ENCODE assay signal across 8 cellular contexts in genomic region chr7:82740246-82740848, GRCh38.
DNase-seq lines count a peak whose midpoint lies in the region; ATAC-seq and TF ChIP-seq lines count a peak whose summit lies in the region.

No MANE protein-coding gene starts in this region.

- DNase-seq in stimulated activated naive CD8-positive, alpha-beta T cell treated with anti-CD3 and anti-CD28 coated beads, Interleukin-15, Interleukin-2, amounts not matched to agents 100 U/mL and 50 U/mL, for 24 hours = peak; percentile 16
- DNase-seq in stimulated activated naive CD8-positive, alpha-beta T cell treated with anti-CD3 and anti-CD28 coated beads, Interleukin-15, amount 100 ng/mL, for 72 hours = no peak
- DNase-seq in NCI-H1092 treated with DMSO at 0.1 percent for 48 hours (lab: John Stamatoyannopoulos, UW) (peak; percentile 62), glomerular visceral epithelial cell (ENCODE audit: extremely low spot score) (peak; percentile 59)
- DNase-seq in central memory CD4-positive, alpha-beta T cell = no peak

- no peak overlapping the region for H3K27ac Mint-ChIP-seq in stimulated activated naive CD8-positive, alpha-beta T cell treated with anti-CD3 and anti-CD28 coated beads, Interleukin-15, amount 100 ng/mL, for 72 hours

- H3K4me3 Mint-ChIP-seq in stimulated activated naive CD8-positive, alpha-beta T cell treated with anti-CD3 and anti-CD28 coated beads, Interleukin-15, amount 100 ng/mL, for 72 hours = no peak overlapping the region

- H3K9me3 Mint-ChIP-seq in stimulated activated naive CD8-positive, alpha-beta T cell treated with anti-CD3 and anti-CD28 coated beads, Interleukin-15, amount 100 ng/mL, for 72 hours = no peaks in the 10 kb centered on the region

- no peaks in the 10 kb centered on the region for H3K4me1 Mint-ChIP-seq in stimulated activated naive CD8-positive, alpha-beta T cell treated with anti-CD3 and anti-CD28 coated beads, Interleukin-15, amount 100 ng/mL, for 72 hours

- ATAC-seq in stimulated activated naive CD8-positive, alpha-beta T cell treated with anti-CD3 and anti-CD28 coated beads, Interleukin-15, Interleukin-2, amounts not matched to agents 100 U/mL and 50 U/mL, for 24 hours = no peak
- no peak for ATAC-seq in stimulated activated naive CD8-positive, alpha-beta T cell treated with anti-CD3 and anti-CD28 coated beads, Interleukin-15, amount 100 ng/mL, for 72 hours
- ATAC-seq in SK-N-SH treated with all-trans-retinoic acid at 6 μM for 48 hours (peak; percentile 94), HG03159 (IDR thresholded peaks at IDR 0.05; ENCODE audit: unreplicated experiment) (no peak), HG03442 (IDR thresholded peaks at IDR 0.05; ENCODE audit: unreplicated experiment) (no peak)

- H3K27me3 Mint-ChIP-seq in stimulated activated naive CD8-positive, alpha-beta T cell treated with anti-CD3 and anti-CD28 coated beads, Interleukin-15, amount 100 ng/mL, for 72 hours = no peaks in the 10 kb centered on the region

TF ChIP-seq in SK-N-SH treated with all-trans-retinoic acid at 6 μM for 48 hours, 23 proteins besides CTCF, POLR2A, EP300 and RAD21:
- no peak for TF ChIP-seq CSRNP3 (CRISPR knock-in tag; IDR thresholded peaks at IDR 0.05)
- no peak for TF ChIP-seq ZFP30 (CRISPR knock-in tag; IDR thresholded peaks at IDR 0.05)
- TF ChIP-seq TOX (CRISPR knock-in tag; IDR thresholded peaks at IDR 0.05; ENCODE audit: borderline replicate concordance) = no peak
- no peak for TF ChIP-seq ESRRG (CRISPR knock-in tag; IDR thresholded peaks at IDR 0.05)
- no peak for TF ChIP-seq TSHZ2 (CRISPR knock-in tag; IDR thresholded peaks at IDR 0.05)
- TF ChIP-seq OSR1 (CRISPR knock-in tag; IDR thresholded peaks at IDR 0.05) = no peak
- TF ChIP-seq ZNF70 (CRISPR knock-in tag; IDR thresholded peaks at IDR 0.05) = no peak
- no peak for TF ChIP-seq ZFP3 (CRISPR knock-in tag; IDR thresholded peaks at IDR 0.05)
- no peak for TF ChIP-seq SNAI2 (CRISPR knock-in tag; IDR thresholded peaks at IDR 0.05)
- TF ChIP-seq RARB (CRISPR knock-in tag; IDR thresholded peaks at IDR 0.05) = no peak
- TF ChIP-seq PPARA (CRISPR knock-in tag; IDR thresholded peaks at IDR 0.05; ENCODE audit: borderline replicate concordance) = no peak
- no peak for TF ChIP-seq CSDC2 (CRISPR knock-in tag; IDR thresholded peaks at IDR 0.05)
- TF ChIP-seq BACH2 (CRISPR knock-in tag; IDR thresholded peaks at IDR 0.05; ENCODE audit: borderline replicate concordance) = no peak
- no peak for TF ChIP-seq PATZ1 (CRISPR knock-in tag; IDR thresholded peaks at IDR 0.05; ENCODE audit: borderline replicate concordance)
- no peak for TF ChIP-seq ISL1 (CRISPR knock-in tag; IDR thresholded peaks at IDR 0.05)
- TF ChIP-seq ZNF565 (CRISPR knock-in tag; conservative IDR thresholded peaks at IDR 0.05; ENCODE audit: low read depth) = no peak
- TF ChIP-seq ZNF8 (CRISPR knock-in tag; IDR thresholded peaks at IDR 0.05) = no peak
- TF ChIP-seq TCF4 (CRISPR knock-in tag; IDR thresholded peaks at IDR 0.05; ENCODE audit: borderline replicate concordance) = no peak
- no peak for TF ChIP-seq CREB5 (CRISPR knock-in tag; IDR thresholded peaks at IDR 0.05; ENCODE audit: low read depth)
TF ChIP-seq in SK-N-SH treated with all-trans-retinoic acid at 6 μM for 48 hours: peak in this region for 0.

Comparison
In these comparisons a context has a peak if more than half of its experiments do, and no peak if none do; other contexts are left out.
1. DNase-seq: peak in stimulated activated naive CD8-positive, alpha-beta T cell treated with anti-CD3 and anti-CD28 coated beads, Interleukin-15, Interleukin-2, amounts not matched to agents 100 U/mL and 50 U/mL, for 24 hours (single experiment), NCI-H1092 treated with DMSO at 0.1 percent for 48 hours (single experiment) and glomerular visceral epithelial cell (single experiment); none in stimulated activated naive CD8-positive, alpha-beta T cell treated with anti-CD3 and anti-CD28 coated beads, Interleukin-15, amount 100 ng/mL, for 72 hours (0 of 2) and central memory CD4-positive, alpha-beta T cell (single experiment).